In the genomic region with DNA sequence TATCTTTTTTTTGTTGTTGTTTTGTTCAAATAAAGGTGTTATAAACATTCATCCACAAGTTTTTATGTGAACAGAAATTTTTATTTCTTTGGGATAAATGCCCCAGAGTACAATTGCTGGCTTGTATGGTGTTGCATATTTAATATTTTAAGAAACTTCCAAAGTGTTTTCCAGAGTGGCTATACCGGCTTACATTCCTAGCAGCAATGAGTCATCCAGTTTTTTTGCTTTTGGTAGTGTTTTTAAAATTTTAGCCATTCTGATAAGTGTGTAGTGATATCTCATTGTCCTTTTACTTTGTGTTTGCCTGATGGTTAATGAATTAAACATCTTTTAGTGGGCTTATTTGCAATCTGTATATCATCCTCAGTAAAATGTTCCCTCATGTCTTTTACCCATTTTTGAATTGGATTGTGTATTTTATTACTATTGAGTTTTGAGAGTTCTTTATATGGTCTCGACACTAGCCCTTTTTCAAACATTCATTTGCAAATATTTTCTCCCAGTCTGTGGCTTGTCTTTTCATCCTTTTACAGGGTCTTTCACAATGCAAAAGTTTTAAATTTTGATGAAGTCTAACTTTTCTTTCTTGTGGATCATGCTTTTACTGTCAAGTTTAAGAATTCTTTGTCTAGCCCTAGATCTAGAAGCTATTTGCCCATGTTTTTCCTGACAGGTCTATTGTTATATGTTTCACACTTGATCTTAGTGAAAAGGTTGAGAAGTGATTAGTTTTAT, we compare ENCODE assay signal across 31 cellular contexts. TPM values are rescaled to one million over a fixed set of nuclear protein-coding genes. Genes with fewer than 3 reads are reported as not detected.
"Had no signal": no experiment of that assay in that cellular context is flagged by ENCODE, and none has a peak within 500 bp of the region (broad histone marks: within the 10 kb centered on the region; RNA-seq: fewer than 3 reads in every experiment).

No MANE protein-coding gene starts in this region.

- DNase-seq: activated CD4-positive, alpha-beta T cell treated with anti-CD3 and anti-CD28 coated beads for 4 hours; activated CD4-positive, alpha-beta T cell treated with anti-CD3 and anti-CD28 coated beads, Interleukin-2, amount 50 U/mL, for 4 hours; activated CD4-positive, CD25-positive, alpha-beta regulatory T cell; activated naive CD4-positive, alpha-beta T cell; activated T-cell treated with anti-CD3 and anti-CD28 coated beads for 4 hours; activated T-cell treated with anti-CD3 and anti-CD28 coated beads, Interleukin-2, amount 50 U/mL, for 72 hours; adrenal gland; brain microvascular endothelial cell; caudate nucleus; endodermal cell; esophagus squamous epithelium; foreskin melanocyte; mammary epithelial cell; naive B cell; nephron progenitor cell; nucleus accumbens; pancreas; retina; small intestine; stimulated activated CD4-positive, alpha-beta T cell treated with anti-CD3 and anti-CD28 coated beads, Interleukin-1b, Interleukin-23, amount 100 ng/mL, for 48 hours; stimulated activated CD4-positive, alpha-beta T cell treated with anti-CD3 and anti-CD28 coated beads, Interleukin-4, amount 100 ng/mL, for 4 hours; stimulated activated CD8-positive, alpha-beta memory T cell treated with anti-CD3 and anti-CD28 coated beads, Interleukin-4, amount 100 ng/mL, for 48 hours; stimulated activated naive B cell treated with anti-CD40 and anti-IgM and Interleukin-4, amounts not matched to agents 10 μg/mL and 1 μg/mL and 100 μg/mL, for 72 hours; stomach; T-helper 1 cell; thyroid gland; upper lobe of left lung had no signal

- H3K9me3 ChIP-seq: esophagus squamous epithelium, pancreas, prostate gland, thyroid gland, vagina had no signal

- FAIRE-seq: pancreas, small intestine had no signal

- H3K4me1 ChIP-seq: adrenal gland, ascending aorta, esophagus squamous epithelium, pancreas, prostate gland, stomach, thyroid gland, upper lobe of left lung, vagina had no signal

- ATAC-seq: activated T-cell treated with anti-CD3 and anti-CD28 coated beads, Interleukin-2, amount 50 U/mL, for 72 hours; pancreas; sciatic nerve; stimulated activated naive B cell treated with anti-CD40 and anti-IgM and Interleukin-4, amounts not matched to agents 10 μg/mL and 1 μg/mL and 100 μg/mL, for 72 hours had no signal

- H3K27ac ChIP-seq: adrenal gland, ascending aorta, brain microvascular endothelial cell, esophagus squamous epithelium, pancreas, prostate gland, stomach, thyroid gland, upper lobe of left lung, vagina had no signal

- H3K27me3 ChIP-seq: adrenal gland, ascending aorta, brain microvascular endothelial cell, pancreas, thyroid gland, upper lobe of left lung, vagina had no signal

- H3K4me3 ChIP-seq: adrenal gland, ascending aorta, esophagus squamous epithelium, pancreas, prostate gland, stomach, thyroid gland, upper lobe of left lung, vagina had no signal

- H3K36me3 ChIP-seq: adrenal gland, ascending aorta, brain microvascular endothelial cell, esophagus squamous epithelium, pancreas, prostate gland, stomach, thyroid gland, upper lobe of left lung, vagina had no signal

RNA-seq across cellular contexts. Expression of gene PPP4R4, which starts 29.5 kb away (rescaled TPM):
- total RNA-seq: ascending aorta had no signal
